ENCODE assay signal across 9 cellular contexts in the genomic region with DNA sequence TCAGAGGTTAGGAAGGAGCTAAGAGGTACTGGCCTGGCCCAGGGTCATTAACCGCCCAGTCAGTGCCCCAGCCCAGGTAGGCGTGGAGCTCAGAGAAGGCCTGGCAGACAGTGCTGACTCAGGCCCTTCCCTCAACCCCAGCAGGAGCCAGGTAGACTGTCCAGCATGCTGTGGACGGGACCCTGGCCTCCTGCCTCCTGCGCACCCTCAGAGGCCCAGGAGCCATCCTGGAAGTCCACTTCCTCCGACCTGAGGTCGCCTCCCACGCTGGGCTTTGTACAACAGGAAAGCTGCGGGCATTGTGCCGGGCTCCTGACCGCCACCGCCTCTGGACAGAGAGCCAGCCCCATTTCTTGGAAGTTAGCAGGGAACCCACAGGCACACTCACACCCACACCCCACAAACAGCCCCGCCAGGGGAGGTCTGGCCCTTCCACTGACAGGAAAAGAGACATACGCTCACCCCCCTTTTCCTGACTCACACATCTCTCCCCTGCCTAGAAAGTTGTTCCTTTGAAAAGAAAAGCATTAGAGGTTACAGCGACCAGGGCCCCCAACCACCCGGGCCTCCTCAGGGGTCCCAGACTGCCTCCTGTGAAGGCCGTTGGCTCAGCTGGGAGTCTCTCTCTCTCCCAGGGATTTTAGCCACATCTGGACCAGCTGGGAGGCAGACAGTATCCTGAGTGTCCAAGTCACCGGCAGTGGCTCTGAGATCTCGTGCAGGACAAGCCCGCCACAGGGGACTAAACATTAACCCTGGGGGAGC. TPM values are rescaled to one million over a fixed set of nuclear protein-coding genes. Genes with fewer than 3 reads are reported as not detected.
DNase-seq lines count a peak whose midpoint lies in the region; ATAC-seq and TF ChIP-seq lines count a peak whose summit lies in the region.
"Had no signal": no experiment of that assay in that cellular context is flagged by ENCODE, and none has a peak within 500 bp of the region (broad histone marks: within the 10 kb centered on the region; RNA-seq: fewer than 3 reads in every experiment).

No MANE protein-coding gene starts in this region.

- TF ChIP-seq CTCF in astrocyte of the spinal cord (IDR thresholded peaks at IDR 0.05; ENCODE audit: low read depth, low read length) (no peak), lower lobe of right lung (IDR thresholded peaks at IDR 0.05) (no peak)

- H3K9me3 ChIP-seq in lower lobe of right lung: no peaks in the 10 kb centered on the region

- in situ Hi-C loops in astrocyte of the spinal cord (cut with HindIII; ENCODE audit: low sequenced_read_pairs): no loop called here

- H3K27me3 ChIP-seq in lower lobe of right lung (ENCODE audit: low read depth): no peaks in the 10 kb centered on the region

- ATAC-seq in lower lobe of right lung (peak; percentile 35 to 52), HG03354 (IDR thresholded peaks at IDR 0.05; ENCODE audit: poor library complexity, severe bottlenecking, unreplicated experiment) (no peak), HG02588 (IDR thresholded peaks at IDR 0.05; ENCODE audit: unreplicated experiment) (no peak)

- no peaks in the 10 kb centered on the region for H3K9me3 Mint-ChIP-seq in T-helper 2 cell treated with Interferon-gamma antibody and Interleukin-4, amounts not matched to agents 5 μg/mL and 100 μg/mL, for 36 hours
- H3K9me3 Mint-ChIP-seq: H9 had no signal

- peak overlapping the region; percentile 29 for H3K4me3 Mint-ChIP-seq in T-helper 2 cell treated with Interferon-gamma antibody and Interleukin-4, amounts not matched to agents 5 μg/mL and 100 μg/mL, for 36 hours
- H3K4me3 Mint-ChIP-seq: H9 had no signal

- peaks cover 38% of the 10 kb centered on the region for H3K36me3 ChIP-seq in lower lobe of right lung

- H3K27ac ChIP-seq in lower lobe of right lung: peak overlapping the region; percentile 80
- peak overlapping the region; percentile 99 for H3K27ac ChIP-seq in substantia nigra (ENCODE audit: low read depth, low read length, poor library complexity, severe bottlenecking)

- no peak for DNase-seq in T-helper 2 cell treated with Interferon-gamma antibody and Interleukin-4, amounts not matched to agents 5 μg/mL and 100 μg/mL, for 36 hours (ENCODE audit: low spot score)
- DNase-seq in T-helper 2 cell: no peak
- peak; percentile 74 for DNase-seq in astrocyte of the spinal cord (ENCODE audit: low read depth, low spot score)
- peak; percentile 83 for DNase-seq in lower lobe of right lung
- peak in 11 of 49 donors; percentile 26 to 79 (median 45) for DNase-seq in substantia nigra (lab: John Stamatoyannopoulos, UW)
- DNase-seq in NCI-H748 treated with DMSO at 0.1 percent for 48 hours (lab: John Stamatoyannopoulos, UW): no peak
- DNase-seq: H9 had no signal

- H3K36me3 Mint-ChIP-seq in T-helper 2 cell treated with Interferon-gamma antibody and Interleukin-4, amounts not matched to agents 5 μg/mL and 100 μg/mL, for 36 hours (ENCODE audit: low read depth): peaks cover 13% of the 10 kb centered on the region

- intact Hi-C loops in lower lobe of right lung (cut with DNase I): no loop called here

- H3K4me3 ChIP-seq in astrocyte of the spinal cord (ENCODE audit: low read depth, low read length) (no peak overlapping the region), lower lobe of right lung (no peak overlapping the region)

- peak overlapping the region; percentile 80 for H3K27ac Mint-ChIP-seq in T-helper 2 cell treated with Interferon-gamma antibody and Interleukin-4, amounts not matched to agents 5 μg/mL and 100 μg/mL, for 36 hours

- H3K27me3 Mint-ChIP-seq in T-helper 2 cell treated with Interferon-gamma antibody and Interleukin-4, amounts not matched to agents 5 μg/mL and 100 μg/mL, for 36 hours (ENCODE audit: low read depth): no peaks in the 10 kb centered on the region

- peaks cover 27% of the 10 kb centered on the region for H3K4me1 Mint-ChIP-seq in T-helper 2 cell treated with Interferon-gamma antibody and Interleukin-4, amounts not matched to agents 5 μg/mL and 100 μg/mL, for 36 hours (ENCODE audit: low read depth)

- H3K4me1 ChIP-seq in lower lobe of right lung: peaks cover 66% of the 10 kb centered on the region

RNA-seq across cellular contexts. Expression of a gene that starts 7.7 kb away (rescaled TPM):
- total RNA-seq in lower lobe of right lung: 71.1 TPM

RNA-seq across cellular contexts. Expression of a gene that starts 50.4 kb away (rescaled TPM):
- 38.5 TPM for total RNA-seq in lower lobe of right lung

RNA-seq across cellular contexts. Expression of a gene that starts 51.6 kb away (rescaled TPM):
- 1.4 TPM for total RNA-seq in lower lobe of right lung

Comparison
In these comparisons a context has a peak if more than half of its experiments do, and no peak if none do; other contexts are left out.
1. DNase-seq: peak in astrocyte of the spinal cord (single experiment) and lower lobe of right lung (single experiment); none in T-helper 2 cell treated with Interferon-gamma antibody and Interleukin-4, amounts not matched to agents 5 μg/mL and 100 μg/mL, for 36 hours (single experiment), T-helper 2 cell (0 of 5) and NCI-H748 treated with DMSO at 0.1 percent for 48 hours (single experiment).
2. ATAC-seq: peak in lower lobe of right lung (2 of 2); none in HG03354 (single experiment) and HG02588 (single experiment).